Comparison of ENCODE assay signal across 24 cellular contexts in genomic region chr1:62218603-62219002, GRCh38. TPM values are rescaled to one million over a fixed set of nuclear protein-coding genes. Genes with fewer than 3 reads are reported as not detected.
"Had no signal": no experiment of that assay in that cellular context is flagged by ENCODE, and none has a peak within 500 bp of the region (broad histone marks: within the 10 kb centered on the region; RNA-seq: fewer than 3 reads in every experiment).

No MANE protein-coding gene starts in this region.

- H3K4me3 Mint-ChIP-seq: activated B cell treated with CpG ODN at 0.5 μM for 24 hours; activated CD4-positive, alpha-beta T cell treated with anti-CD3 and anti-CD28 coated beads, Interleukin-2, amount 10 ng/mL, durations not matched to agents 24 days and 14 days; activated CD8-positive, alpha-beta memory T cell treated with anti-CD3 and anti-CD28 coated beads, Interleukin-2, amount 10 ng/mL, durations not matched to agents 7 days and 5 days; activated naive CD4-positive, alpha-beta T cell treated with anti-CD3 and anti-CD28 coated beads for 36 hours; activated naive CD8-positive, alpha-beta T cell; activated T-cell treated with anti-CD3 and anti-CD28 coated beads, Interleukin-2, amount 50 U/mL, for 24 hours; activated T-helper 1 cell treated with anti-CD3 and anti-CD28 coated beads, Interleukin-12 subunit alpha, Interleukin-12 subunit beta, Interleukin-2, Interleukin-4 antibody, amounts not matched to agents 30 ng/mL and 10 ng/mL and 1 ng/mL, durations not matched to agents 14 hours and 24 hours and 36 hours; brain; central memory CD8-positive, alpha-beta T cell; T-helper 1 cell treated with Interleukin-12 subunit alpha and Interleukin-12 subunit beta and Interleukin-4 antibody, amounts not matched to agents 30 μg/mL and 1 μg/mL, for 36 hours had no signal

- H3K27ac Mint-ChIP-seq: activated B cell treated with CpG ODN at 0.5 μM for 24 hours; activated CD4-positive, alpha-beta T cell treated with anti-CD3 and anti-CD28 coated beads, Interleukin-2, amount 10 ng/mL, durations not matched to agents 24 days and 14 days; activated CD8-positive, alpha-beta memory T cell treated with anti-CD3 and anti-CD28 coated beads, Interleukin-2, amount 10 ng/mL, durations not matched to agents 7 days and 5 days; activated naive CD4-positive, alpha-beta T cell treated with anti-CD3 and anti-CD28 coated beads for 36 hours; activated naive CD8-positive, alpha-beta T cell; activated T-cell treated with anti-CD3 and anti-CD28 coated beads, Interleukin-2, amount 50 U/mL, for 24 hours; activated T-helper 1 cell treated with anti-CD3 and anti-CD28 coated beads, Interleukin-12 subunit alpha, Interleukin-12 subunit beta, Interleukin-2, Interleukin-4 antibody, amounts not matched to agents 30 ng/mL and 10 ng/mL and 1 ng/mL, durations not matched to agents 14 hours and 24 hours and 36 hours; brain; T-helper 1 cell treated with Interleukin-12 subunit alpha and Interleukin-12 subunit beta and Interleukin-4 antibody, amounts not matched to agents 30 μg/mL and 1 μg/mL, for 36 hours had no signal

- H3K9me3 ChIP-seq: Peyer's patch had no signal

- H3K27ac ChIP-seq: Peyer's patch had no signal

- H3K27me3 ChIP-seq: Peyer's patch had no signal

- H3K4me1 ChIP-seq: Peyer's patch had no signal

- DNase-seq: activated B cell treated with CpG ODN at 0.5 μM for 24 hours; activated CD4-positive, alpha-beta T cell treated with anti-CD3 and anti-CD28 coated beads for 1 hour; activated CD4-positive, alpha-beta T cell treated with anti-CD3 and anti-CD28 coated beads, Interleukin-2, amount 10 ng/mL, durations not matched to agents 24 days and 14 days; activated CD4-positive, alpha-beta T cell treated with anti-CD3 and anti-CD28 coated beads, Interleukin-2, amount 50 U/mL, for 48 hours; activated CD8-positive, alpha-beta memory T cell treated with anti-CD3 and anti-CD28 coated beads, Interleukin-2, amount 10 ng/mL, durations not matched to agents 7 days and 5 days; activated effector memory CD4-positive, alpha-beta T cell treated with anti-CD3 and anti-CD28 coated beads, Interleukin-2, amount 50 U/mL, for 16 hours; activated naive CD4-positive, alpha-beta T cell treated with anti-CD3 and anti-CD28 coated beads for 36 hours; activated T-cell treated with anti-CD3 and anti-CD28 coated beads, Interleukin-2, amount 50 U/mL, for 24 hours; amygdala; NCI-H1417 treated with DMSO at 0.1 percent for 48 hours; NCI-H1694 treated with DMSO at 0.1 percent for 48 hours; NCI-H2029 treated with DMSO at 0.1 percent for 48 hours; NCI-H345; NCI-H510A; NCI-H526 treated with DMSO at 0.1 percent for 48 hours; NCI-H82; Peyer's patch; SHP77 treated with DMSO at 0.1 percent for 48 hours had no signal

- H3K36me3 Mint-ChIP-seq: activated CD8-positive, alpha-beta memory T cell treated with anti-CD3 and anti-CD28 coated beads, Interleukin-2, amount 10 ng/mL, durations not matched to agents 7 days and 5 days; activated naive CD8-positive, alpha-beta T cell; brain had no signal

- H3K36me3 ChIP-seq: Peyer's patch had no signal

- H3K4me3 ChIP-seq: Peyer's patch had no signal

- H3K4me1 Mint-ChIP-seq: activated B cell treated with CpG ODN at 0.5 μM for 24 hours; activated CD4-positive, alpha-beta T cell treated with anti-CD3 and anti-CD28 coated beads, Interleukin-2, amount 10 ng/mL, durations not matched to agents 24 days and 14 days; activated CD8-positive, alpha-beta memory T cell treated with anti-CD3 and anti-CD28 coated beads, Interleukin-2, amount 10 ng/mL, durations not matched to agents 7 days and 5 days; brain; central memory CD8-positive, alpha-beta T cell had no signal

- ATAC-seq: activated CD8-positive, alpha-beta memory T cell treated with anti-CD3 and anti-CD28 coated beads, Interleukin-2, amount 10 ng/mL, durations not matched to agents 7 days and 5 days had no signal

- H3K9me3 Mint-ChIP-seq: activated B cell treated with CpG ODN at 0.5 μM for 24 hours; activated CD4-positive, alpha-beta T cell treated with anti-CD3 and anti-CD28 coated beads, Interleukin-2, amount 10 ng/mL, durations not matched to agents 24 days and 14 days; activated naive CD4-positive, alpha-beta T cell treated with anti-CD3 and anti-CD28 coated beads for 36 hours; activated T-helper 1 cell treated with anti-CD3 and anti-CD28 coated beads, Interleukin-12 subunit alpha, Interleukin-12 subunit beta, Interleukin-2, Interleukin-4 antibody, amounts not matched to agents 30 ng/mL and 10 ng/mL and 1 ng/mL, durations not matched to agents 14 hours and 24 hours and 36 hours; central memory CD8-positive, alpha-beta T cell; T-helper 1 cell treated with Interleukin-12 subunit alpha and Interleukin-12 subunit beta and Interleukin-4 antibody, amounts not matched to agents 30 μg/mL and 1 μg/mL, for 36 hours had no signal

- H3K27me3 Mint-ChIP-seq: activated B cell treated with CpG ODN at 0.5 μM for 24 hours; activated CD4-positive, alpha-beta T cell treated with anti-CD3 and anti-CD28 coated beads, Interleukin-2, amount 10 ng/mL, durations not matched to agents 24 days and 14 days; activated CD8-positive, alpha-beta memory T cell treated with anti-CD3 and anti-CD28 coated beads, Interleukin-2, amount 10 ng/mL, durations not matched to agents 7 days and 5 days; activated naive CD8-positive, alpha-beta T cell; activated T-cell treated with anti-CD3 and anti-CD28 coated beads, Interleukin-2, amount 50 U/mL, for 24 hours; central memory CD8-positive, alpha-beta T cell had no signal

RNA-seq across cellular contexts. Expression of gene L1TD1, which starts 24.0 kb away (rescaled TPM):
- total RNA-seq: activated CD4-positive, alpha-beta T cell treated with anti-CD3 and anti-CD28 coated beads, Interleukin-2, amount 10 ng/mL, durations not matched to agents 24 days and 14 days; activated CD8-positive, alpha-beta memory T cell treated with anti-CD3 and anti-CD28 coated beads, Interleukin-2, amount 10 ng/mL, durations not matched to agents 7 days and 5 days; activated naive CD4-positive, alpha-beta T cell treated with anti-CD3 and anti-CD28 coated beads for 36 hours; activated T-helper 1 cell treated with anti-CD3 and anti-CD28 coated beads, Interleukin-12 subunit alpha, Interleukin-12 subunit beta, Interleukin-2, Interleukin-4 antibody, amounts not matched to agents 30 ng/mL and 10 ng/mL and 1 ng/mL, durations not matched to agents 14 hours and 24 hours and 36 hours; SK-MEL-5 had no signal
